ENCODE assay signal across 30 cellular contexts in the genomic region with DNA sequence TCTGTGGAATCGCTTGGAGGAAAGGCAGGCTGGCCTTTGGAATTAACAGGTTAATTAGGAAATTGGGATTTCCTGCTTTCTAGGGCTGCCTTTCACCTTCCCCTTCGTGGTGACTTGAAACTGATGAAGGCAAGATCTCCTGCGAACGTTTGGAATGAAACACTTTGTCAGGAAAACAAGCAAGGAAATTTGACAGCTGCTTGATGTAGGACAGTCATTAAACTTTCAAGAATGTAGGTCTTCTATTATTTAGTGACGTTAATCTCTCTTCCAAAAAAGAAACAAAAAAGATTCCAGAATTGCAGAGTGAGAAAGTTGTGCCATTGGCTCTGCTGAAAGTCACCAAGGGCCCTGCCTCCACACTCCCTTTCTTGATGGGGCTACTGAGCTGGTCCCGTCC.
"Had no signal": no experiment of that assay in that cellular context is flagged by ENCODE, and none has a peak within 500 bp of the region (broad histone marks: within the 10 kb centered on the region; RNA-seq: fewer than 3 reads in every experiment).

No MANE protein-coding gene starts in this region.

- H3K4me3 Mint-ChIP-seq: activated naive CD4-positive, alpha-beta T cell treated with anti-CD3 and anti-CD28 coated beads, Interleukin-2, amount 10 ng/mL, durations not matched to agents 7 days and 5 days; activated naive CD8-positive, alpha-beta T cell treated with anti-CD3 and anti-CD28 coated beads, Interleukin-2, amount 10 ng/mL, durations not matched to agents 7 days and 5 days; central memory CD8-positive, alpha-beta T cell; immature natural killer cell; natural killer cell treated with Interleukin-12 subunit alpha and Interleukin-12 subunit beta and Interleukin-15 and Interleukin-18, amount 100 ng/mL, for 72 hours had no signal

- H3K9me3 Mint-ChIP-seq: activated naive CD4-positive, alpha-beta T cell treated with anti-CD3 and anti-CD28 coated beads, Interleukin-2, amount 10 ng/mL, durations not matched to agents 7 days and 5 days; activated naive CD8-positive, alpha-beta T cell treated with anti-CD3 and anti-CD28 coated beads, Interleukin-2, amount 10 ng/mL, durations not matched to agents 7 days and 5 days; central memory CD8-positive, alpha-beta T cell; natural killer cell treated with Interleukin-12 subunit alpha and Interleukin-12 subunit beta and Interleukin-15 and Interleukin-18, amount 100 ng/mL, for 72 hours had no signal

- H3K4me1 ChIP-seq: prostate gland, spleen, suprapubic skin, uterus had no signal

- H3K27me3 ChIP-seq: ovary, suprapubic skin, uterus had no signal

- H3K27ac Mint-ChIP-seq: activated naive CD4-positive, alpha-beta T cell treated with anti-CD3 and anti-CD28 coated beads, Interleukin-2, amount 10 ng/mL, durations not matched to agents 7 days and 5 days; activated naive CD8-positive, alpha-beta T cell treated with anti-CD3 and anti-CD28 coated beads, Interleukin-2, amount 10 ng/mL, durations not matched to agents 7 days and 5 days; immature natural killer cell; natural killer cell treated with Interleukin-12 subunit alpha and Interleukin-12 subunit beta and Interleukin-15 and Interleukin-18, amount 100 ng/mL, for 72 hours had no signal

- H3K4me3 ChIP-seq: heart left ventricle, lung, mucosa of descending colon, ovary, prostate gland, spleen, suprapubic skin, uterus had no signal

- H3K9me3 ChIP-seq: heart left ventricle, mucosa of descending colon, neutrophil, ovary, prostate gland, spleen, suprapubic skin, uterus had no signal

- H3K27me3 Mint-ChIP-seq: activated naive CD8-positive, alpha-beta T cell treated with anti-CD3 and anti-CD28 coated beads, Interleukin-2, amount 10 ng/mL, durations not matched to agents 7 days and 5 days had no signal

- H3K27ac ChIP-seq: epithelial cell of prostate, neutrophil, ovary, prostate gland, suprapubic skin, VCaP had no signal

- ATAC-seq: left lobe of liver; mucosa of descending colon; natural killer cell treated with Interleukin-12 subunit alpha and Interleukin-12 subunit beta and Interleukin-15 and Interleukin-18, amount 100 ng/mL, for 72 hours had no signal

- DNase-seq: activated CD4-positive, alpha-beta T cell treated with anti-CD3 and anti-CD28 coated beads for 4 hours; activated CD4-positive, alpha-beta T cell treated with anti-CD3 and anti-CD28 coated beads, Interleukin-2, amount 50 U/mL, for 4 hours; activated CD8-positive, alpha-beta memory T cell treated with anti-CD3 and anti-CD28 coated beads, Interleukin-2, amount 50 U/mL, for 4 hours; activated gamma-delta T cell; activated naive CD4-positive, alpha-beta T cell treated with anti-CD3 and anti-CD28 coated beads, Interleukin-2, amount 10 ng/mL, durations not matched to agents 7 days and 5 days; activated naive CD8-positive, alpha-beta T cell treated with anti-CD3 and anti-CD28 coated beads, Interleukin-2, amount 10 ng/mL, durations not matched to agents 7 days and 5 days; activated T-cell treated with anti-CD3 and anti-CD28 coated beads, Interleukin-2, amount 50 U/mL, for 1 hour; amniotic stem cell; dermis blood vessel endothelial cell; effector CD8-positive, alpha-beta T cell; heart left ventricle; hypothalamus; immature natural killer cell; mucosa of descending colon; ovary; retina; spleen; stimulated activated naive CD4-positive, alpha-beta T cell; T-helper 9 cell; trophoblast cell; uterus had no signal

- H3K36me3 Mint-ChIP-seq: activated naive CD4-positive, alpha-beta T cell treated with anti-CD3 and anti-CD28 coated beads, Interleukin-2, amount 10 ng/mL, durations not matched to agents 7 days and 5 days; activated naive CD8-positive, alpha-beta T cell treated with anti-CD3 and anti-CD28 coated beads, Interleukin-2, amount 10 ng/mL, durations not matched to agents 7 days and 5 days; immature natural killer cell; natural killer cell treated with Interleukin-12 subunit alpha and Interleukin-12 subunit beta and Interleukin-15 and Interleukin-18, amount 100 ng/mL, for 72 hours had no signal

- H3K36me3 ChIP-seq: heart left ventricle, neutrophil, ovary, prostate gland, spleen, suprapubic skin, uterus had no signal

- H3K4me1 Mint-ChIP-seq: activated naive CD4-positive, alpha-beta T cell treated with anti-CD3 and anti-CD28 coated beads, Interleukin-2, amount 10 ng/mL, durations not matched to agents 7 days and 5 days; activated naive CD8-positive, alpha-beta T cell treated with anti-CD3 and anti-CD28 coated beads, Interleukin-2, amount 10 ng/mL, durations not matched to agents 7 days and 5 days; central memory CD8-positive, alpha-beta T cell; immature natural killer cell had no signal
